1 cellular context compared by ENCODE assay signal in genomic region chr4:2878346-2878745, GRCh38.
TF ChIP-seq lines count a peak whose summit lies in the region.

No MANE protein-coding gene starts in this region.

TF ChIP-seq in SK-N-SH treated with all-trans-retinoic acid at 6 μM for 48 hours, 23 proteins besides CTCF, POLR2A, EP300 and RAD21 (continued from another document):
- TF ChIP-seq GLIS3 (CRISPR knock-in tag; IDR thresholded peaks at IDR 0.05) (no peak), TCF4 (CRISPR knock-in tag; IDR thresholded peaks at IDR 0.05; ENCODE audit: borderline replicate concordance) (no peak), TSHZ2 (CRISPR knock-in tag; IDR thresholded peaks at IDR 0.05) (no peak), OSR1 (CRISPR knock-in tag; IDR thresholded peaks at IDR 0.05) (no peak), PATZ1 (CRISPR knock-in tag; IDR thresholded peaks at IDR 0.05; ENCODE audit: borderline replicate concordance) (no peak)
